ENCODE assay signal across 9 cellular contexts in the genomic region with DNA sequence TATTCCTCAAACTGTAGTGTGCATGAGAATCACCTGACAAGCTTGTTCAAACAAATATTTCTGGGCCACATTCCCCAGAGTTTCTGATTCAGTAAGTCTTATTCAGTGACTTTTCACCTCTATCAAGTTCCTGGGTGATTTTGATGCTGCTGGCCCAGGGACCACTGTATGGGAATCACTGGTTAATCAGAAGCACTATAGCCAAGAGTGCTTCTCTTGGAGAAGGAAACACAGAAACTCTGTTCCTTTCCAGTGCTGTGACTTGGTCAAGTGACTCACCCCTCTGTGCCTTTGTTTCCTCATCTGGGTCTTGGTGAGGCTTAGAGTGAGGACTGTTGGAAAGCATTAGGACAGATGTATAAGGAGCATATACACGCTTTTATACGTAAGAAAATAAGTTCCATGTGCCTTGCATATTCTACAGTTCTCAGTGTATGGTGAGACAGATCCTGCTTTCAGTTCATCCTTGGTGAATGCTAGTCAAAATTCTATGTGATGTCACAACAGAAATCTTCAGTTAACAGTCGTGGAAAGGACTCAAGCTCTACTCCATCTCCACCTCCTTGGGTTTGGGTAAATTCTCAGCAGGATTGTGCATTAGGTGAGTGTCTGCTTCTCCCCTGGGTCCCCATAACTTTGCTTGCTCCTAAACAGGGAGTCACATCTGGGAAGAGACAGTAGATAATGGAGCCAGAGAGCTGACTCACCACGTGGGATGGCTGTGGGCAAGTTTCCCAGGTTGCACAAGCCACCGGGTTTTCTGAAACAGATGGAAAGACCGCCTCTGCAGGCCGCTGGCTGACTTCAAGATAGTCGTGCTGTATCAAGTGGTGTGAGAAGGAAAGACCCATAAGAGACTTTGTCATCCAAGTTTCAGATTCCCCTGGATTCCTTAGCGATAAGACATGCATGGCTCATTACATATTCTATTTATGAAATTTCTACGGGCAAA.
DNase-seq lines count a peak whose midpoint lies in the region; ATAC-seq and TF ChIP-seq lines count a peak whose summit lies in the region.
"Had no signal": no experiment of that assay in that cellular context is flagged by ENCODE, and none has a peak within 500 bp of the region (broad histone marks: within the 10 kb centered on the region; RNA-seq: fewer than 3 reads in every experiment).

No MANE protein-coding gene starts in this region.

- H3K9me3 ChIP-seq in colonic mucosa: no peaks in the 10 kb centered on the region
- H3K9me3 ChIP-seq in right lobe of liver: no peaks in the 10 kb centered on the region
- H3K9me3 ChIP-seq in upper lobe of left lung: no peaks in the 10 kb centered on the region

- H3K27me3 ChIP-seq in colonic mucosa (no peaks in the 10 kb centered on the region), right lobe of liver (no peaks in the 10 kb centered on the region), upper lobe of left lung (no peaks in the 10 kb centered on the region)

- TF ChIP-seq CTCF in colonic mucosa (IDR thresholded peaks at IDR 0.05) (no peak), right lobe of liver (IDR thresholded peaks at IDR 0.05) (no peak), upper lobe of left lung (IDR thresholded peaks at IDR 0.05) (no peak)

- H3K4me1 ChIP-seq in colonic mucosa (no peaks in the 10 kb centered on the region), right lobe of liver (no peaks in the 10 kb centered on the region), upper lobe of left lung (peaks cover 0 to 5% (median 0%) of the 10 kb centered on the region in 4 donors)

- DNase-seq in LHCN-M2 (ENCODE audit: low read depth) (peak; percentile 97), colonic mucosa (peak; percentile 65), right lobe of liver (peak in 2 of 3 donors; percentile 45 to 55), upper lobe of left lung (peak in 1 of 2 donors; percentile 41), GM19238 (ENCODE audit: insufficient read length, low spot score) (no peak), NCI-H187 (lab: John Stamatoyannopoulos, UW) (no peak)
- DNase-seq: NCI-H1694 had no signal

- TF ChIP-seq POLR2A in right lobe of liver (IDR thresholded peaks at IDR 0.05) (no peak), upper lobe of left lung (IDR thresholded peaks at IDR 0.05) (no peak)

- H3K9ac ChIP-seq in colonic mucosa (ENCODE audit: low read depth in 2 of 2, low read length in 2 of 2): no peak overlapping the region

- no peak overlapping the region for H3K4me3 ChIP-seq in colonic mucosa
- no peak overlapping the region for H3K4me3 ChIP-seq in right lobe of liver
- no peak overlapping the region for H3K4me3 ChIP-seq in upper lobe of left lung

- peak in 3 of 4 donors; percentile 23 to 70 (median 55) for ATAC-seq in right lobe of liver
- peak; percentile 47 to 96 for ATAC-seq in upper lobe of left lung (ENCODE audit: low FRiP score in 2 of 2)
- ATAC-seq in GM19351 (IDR thresholded peaks at IDR 0.05; ENCODE audit: unreplicated experiment): no peak
- ATAC-seq in GM21447 (IDR thresholded peaks at IDR 0.05; ENCODE audit: unreplicated experiment): no peak

- 55% methylated on average over 10 of the region's 10 CpGs for WGBS in right lobe of liver (ENCODE audit: insufficient coverage, low coverage, low lambda C conversion rate, missing lambda C conversion rate)
- 67 to 71% methylated on average over 10 of the region's 10 CpGs for WGBS in upper lobe of left lung, 2 donors

- H3K36me3 ChIP-seq in colonic mucosa: no peaks in the 10 kb centered on the region
- H3K36me3 ChIP-seq in right lobe of liver: no peaks in the 10 kb centered on the region
- no peaks in the 10 kb centered on the region for H3K36me3 ChIP-seq in upper lobe of left lung

- no peak overlapping the region for H3K27ac ChIP-seq in colonic mucosa
- no peak overlapping the region for H3K27ac ChIP-seq in right lobe of liver
- H3K27ac ChIP-seq in upper lobe of left lung: no peak overlapping the region

- intact Hi-C loops in colonic mucosa (cut with DNase I) (no loop called here), right lobe of liver (cut with DNase I) (no loop called here)

- no peak for TF ChIP-seq EP300 in upper lobe of left lung (IDR thresholded peaks at IDR 0.05)

Comparison
In these comparisons a context has a peak if more than half of its experiments do, and no peak if none do; other contexts are left out.
1. DNase-seq: peak in LHCN-M2 (single experiment), colonic mucosa (single experiment) and right lobe of liver (2 of 3); none in GM19238 (single experiment) and NCI-H187 (0 of 2).
2. ATAC-seq: peak in right lobe of liver (3 of 4) and upper lobe of left lung (2 of 2); none in GM19351 (single experiment) and GM21447 (single experiment).